In the genomic region with DNA sequence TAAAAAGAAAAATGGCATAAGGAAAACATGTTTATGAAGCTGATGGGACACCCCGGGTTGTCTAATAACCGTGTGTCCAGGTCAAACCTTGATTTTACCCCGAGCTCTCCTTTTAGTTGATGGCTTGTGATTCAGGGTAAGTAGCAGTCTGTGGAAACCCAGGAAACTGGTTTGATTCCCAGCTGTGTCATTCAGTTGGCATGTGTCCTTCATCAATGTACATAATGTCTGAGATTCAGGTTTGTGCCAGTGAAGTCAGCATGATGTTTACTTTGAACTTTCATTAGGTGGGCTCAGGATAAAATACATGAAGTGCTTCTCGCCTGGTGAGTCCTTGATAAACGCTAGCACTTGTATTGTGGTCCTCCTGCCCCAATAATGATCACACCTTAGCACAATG, we compare ENCODE assay signal across 10 cellular contexts. TPM values are rescaled to one million over a fixed set of nuclear protein-coding genes. Genes with fewer than 3 reads are reported as not detected.
DNase-seq lines count a peak whose midpoint lies in the region; ATAC-seq, FAIRE-seq and TF ChIP-seq lines count a peak whose summit lies in the region.
"Had no signal": no experiment of that assay in that cellular context is flagged by ENCODE, and none has a peak within 500 bp of the region (broad histone marks: within the 10 kb centered on the region; RNA-seq: fewer than 3 reads in every experiment).

No MANE protein-coding gene starts in this region.

- WGBS in HepG2 (ENCODE audit: low lambda C conversion rate), result 89% methylated on average over 5 of the region's 5 CpGs
- WGBS in suprapubic skin, result 75% methylated on average over 5 of the region's 5 CpGs

- TF ChIP-seq POLR2A in HepG2 (IDR thresholded peaks at IDR 0.05; ENCODE audit: insufficient read depth in 1 of 2, low read depth in 2 of 2, low read length in 2 of 2) (no peak), suprapubic skin (IDR thresholded peaks at IDR 0.05) (no peak), erythroblast (IDR thresholded peaks at IDR 0.05; ENCODE audit: low read length) (no peak)

- intact Hi-C loops in activated CD8-positive, alpha-beta T cell treated with anti-CD3 and anti-CD28 coated beads for 36 hours (cut with micrococcal nuclease), result loop anchor here (2.0 to 5.0 kb wide), 4 partner anchors 63 to 273 kb away; a partner anchor contains a TSS
- intact Hi-C loops in HepG2 (cut with micrococcal nuclease; ENCODE audit: unreplicated experiment), result loop anchor here (1.0 to 5.0 kb wide), 6 partner anchors 14 to 274 kb away; a partner anchor contains a TSS

- H3K4me1 ChIP-seq in HepG2 (ENCODE audit: insufficient read depth, low read length) (peaks cover 34% of the 10 kb centered on the region), suprapubic skin (peaks cover 39% of the 10 kb centered on the region)

- H3K36me3 ChIP-seq in HepG2 (replicated peaks in 1 of 2; ENCODE audit: control insufficient read depth in 1 of 2, insufficient read depth in 2 of 2, low read length in 2 of 2) (no peaks in the 10 kb centered on the region), suprapubic skin (no peaks in the 10 kb centered on the region)

- H3K4me3 ChIP-seq in HepG2 (replicated peaks in 1 of 3; ENCODE audit: insufficient read depth in 1 of 3, low read depth in 2 of 3, low read length in 3 of 3) (no peak overlapping the region), suprapubic skin (no peak overlapping the region)

- no peaks in the 10 kb centered on the region for H3K27me3 Mint-ChIP-seq in activated CD8-positive, alpha-beta T cell treated with anti-CD3 and anti-CD28 coated beads, Interleukin-2, amount 10 ng/mL, durations not matched to agents 7 days and 5 days (ENCODE audit: low read depth)
- no peaks in the 10 kb centered on the region for H3K27me3 Mint-ChIP-seq in activated CD8-positive, alpha-beta T cell treated with anti-CD3 and anti-CD28 coated beads for 36 hours
- H3K27me3 Mint-ChIP-seq: activated naive CD8-positive, alpha-beta T cell; effector memory CD8-positive, alpha-beta T cell had no signal

- H3K4me3 Mint-ChIP-seq in activated CD8-positive, alpha-beta T cell treated with anti-CD3 and anti-CD28 coated beads, Interleukin-2, amount 10 ng/mL, durations not matched to agents 7 days and 5 days, result no peak overlapping the region
- no peak overlapping the region for H3K4me3 Mint-ChIP-seq in activated CD8-positive, alpha-beta T cell treated with anti-CD3 and anti-CD28 coated beads for 36 hours
- H3K4me3 Mint-ChIP-seq: effector memory CD8-positive, alpha-beta T cell had no signal

- H2AFZ ChIP-seq in HepG2 (ENCODE audit: low read length), result no peak overlapping the region

- H4K20me1 ChIP-seq in HepG2 (ENCODE audit: insufficient read depth, low read length), result no peaks in the 10 kb centered on the region

- no peaks in the 10 kb centered on the region; a peak in 1 of 5 replicates for H3K27me3 ChIP-seq in HepG2 (ENCODE audit: control insufficient read depth in 1 of 2, insufficient read depth in 2 of 2, low read length in 2 of 2)
- no peaks in the 10 kb centered on the region for H3K27me3 ChIP-seq in suprapubic skin

- POLR2A ChIA-PET in activated CD8-positive, alpha-beta T cell treated with anti-CD3 and anti-CD28 coated beads, Interleukin-2, amount 10 ng/mL, durations not matched to agents 7 days and 5 days (lab: Charles Lee), result interaction anchor here (0.7 to 2.6 kb wide), 8 partner anchors 8 to 275 kb away, joined by 3 to 15 read pairs (median 4); a partner anchor contains a TSS
- POLR2A ChIA-PET in activated CD8-positive, alpha-beta T cell treated with anti-CD3 and anti-CD28 coated beads for 36 hours (lab: Charles Lee), result interaction anchor here (0.7 to 2.6 kb wide), 10 partner anchors 11 to 274 kb away, joined by 3 to 11 read pairs (median 3); a partner anchor contains a TSS
- POLR2A ChIA-PET in HepG2 (lab: Yijun Ruan, JAX), result interaction anchor here (0.9 to 2.2 kb wide), 7 partner anchors 14 to 192 kb away, joined by 3 to 12 read pairs (median 5); a partner anchor contains a TSS

- H3K27ac ChIP-seq in VCaP (peak overlapping the region; percentile 43), HepG2 (ENCODE audit: extremely low read length, insufficient read depth, low read length) (no peak overlapping the region), suprapubic skin (peak overlapping the region; percentile 60)

- BruUV-seq in HepG2 (replicated peaks; lab: Mats Ljungman, UMichigan), result no TSS peak

- H3K79me2 ChIP-seq in HepG2 (ENCODE audit: insufficient read depth, low read length), result peaks cover 22% of the 10 kb centered on the region

- in situ Hi-C loops in HepG2 (cut with HindIII; ENCODE audit: extremely low pct_ligation_motif_present, low pct_unique_long_range_greater_than_20kb), result loop anchor here (10.0 kb wide), 1 partner anchor 60 kb away; a partner anchor contains a TSS

- CTCF ChIA-PET in activated CD8-positive, alpha-beta T cell treated with anti-CD3 and anti-CD28 coated beads, Interleukin-2, amount 10 ng/mL, durations not matched to agents 7 days and 5 days (lab: Charles Lee), result interaction anchor here (0.6 to 4.3 kb wide), 38 partner anchors 8 to 369 kb away, joined by 3 to 90 read pairs (median 5); a partner anchor contains a TSS
- CTCF ChIA-PET in activated CD8-positive, alpha-beta T cell treated with anti-CD3 and anti-CD28 coated beads for 36 hours (lab: Charles Lee), result interaction anchor here (0.7 to 6.2 kb wide), 43 partner anchors 9 to 369 kb away, joined by 3 to 98 read pairs (median 5); a partner anchor contains a TSS
- CTCF ChIA-PET in HepG2 (lab: Yijun Ruan, JAX; ENCODE audit: low intra/inter-chr PET ratio, low total read pairs), result interaction anchor here (1.0 to 2.4 kb wide), 7 partner anchors 16 to 275 kb away, joined by 4 to 20 read pairs (median 14); a partner anchor contains a TSS

- no peak for TF ChIP-seq RAD21 in HepG2 (CRISPR knock-in tag; IDR thresholded peaks at IDR 0.05)

- H3K36me3 Mint-ChIP-seq in activated CD8-positive, alpha-beta T cell treated with anti-CD3 and anti-CD28 coated beads, Interleukin-2, amount 10 ng/mL, durations not matched to agents 7 days and 5 days (ENCODE audit: low read depth), result peaks cover 13% of the 10 kb centered on the region
- peaks cover 3% of the 10 kb centered on the region for H3K36me3 Mint-ChIP-seq in activated CD8-positive, alpha-beta T cell treated with anti-CD3 and anti-CD28 coated beads for 36 hours (ENCODE audit: low read depth)
- H3K36me3 Mint-ChIP-seq: activated naive CD8-positive, alpha-beta T cell had no signal

- TF ChIP-seq CTCF in activated CD8-positive, alpha-beta T cell treated with anti-CD3 and anti-CD28 coated beads for 36 hours (IDR thresholded peaks at IDR 0.05), result no peak
- TF ChIP-seq CTCF in VCaP (conservative IDR thresholded peaks at IDR 0.05) (no peak), HepG2 (CRISPR knock-in tag; IDR thresholded peaks at IDR 0.05) (no peak), suprapubic skin (IDR thresholded peaks at IDR 0.05) (no peak)

- H3K4me2 ChIP-seq in HepG2 (ENCODE audit: low read depth, low read length), result peak overlapping the region; percentile 52

- no peak for TF ChIP-seq EP300 in HepG2 (IDR thresholded peaks at IDR 0.05; ENCODE audit: low read depth in 2 of 2, low read length in 2 of 2)
- no peak for TF ChIP-seq EP300 in HepG2 (CRISPR knock-in tag; IDR thresholded peaks at IDR 0.05; ENCODE audit: borderline replicate concordance)
- TF ChIP-seq EP300 in suprapubic skin (IDR thresholded peaks at IDR 0.05), result no peak

- ATAC-seq in activated CD8-positive, alpha-beta T cell treated with anti-CD3 and anti-CD28 coated beads, Interleukin-2, amount 10 ng/mL, durations not matched to agents 7 days and 5 days, result no peak
- no peak for ATAC-seq in activated CD8-positive, alpha-beta T cell treated with anti-CD3 and anti-CD28 coated beads for 36 hours
- ATAC-seq in HepG2, result no peak

- DNase-seq in activated CD8-positive, alpha-beta T cell treated with anti-CD3 and anti-CD28 coated beads, Interleukin-2, amount 10 ng/mL, durations not matched to agents 7 days and 5 days, result no peak
- no peak for DNase-seq in activated CD8-positive, alpha-beta T cell treated with anti-CD3 and anti-CD28 coated beads for 36 hours
- DNase-seq in HepG2 (ENCODE audit: low spot score) (no peak), suprapubic skin (ENCODE audit: low spot score in 2 of 2) (no peak), NCI-H2171 treated with DMSO at 0.1 percent for 48 hours (lab: John Stamatoyannopoulos, UW) (no peak), erythroblast (lab: John Stamatoyannopoulos, UW) (no peak), NCI-H2029 treated with DMSO at 0.1 percent for 48 hours (lab: John Stamatoyannopoulos, UW) (no peak)

- FAIRE-seq in HepG2 (lab: Jason Lieb, UNC), result no peak

- peaks cover 40% of the 10 kb centered on the region for H3K4me1 Mint-ChIP-seq in activated CD8-positive, alpha-beta T cell treated with anti-CD3 and anti-CD28 coated beads, Interleukin-2, amount 10 ng/mL, durations not matched to agents 7 days and 5 days (ENCODE audit: low read depth)
- H3K4me1 Mint-ChIP-seq in activated CD8-positive, alpha-beta T cell treated with anti-CD3 and anti-CD28 coated beads for 36 hours (ENCODE audit: low read depth), result peaks cover 21% of the 10 kb centered on the region

- no peaks in the 10 kb centered on the region for H3K9me3 ChIP-seq in HepG2 (ENCODE audit: low read length)
- no peaks in the 10 kb centered on the region for H3K9me3 ChIP-seq in suprapubic skin

- H3K27ac Mint-ChIP-seq in activated CD8-positive, alpha-beta T cell treated with anti-CD3 and anti-CD28 coated beads, Interleukin-2, amount 10 ng/mL, durations not matched to agents 7 days and 5 days, result peak overlapping the region; percentile 60
- H3K27ac Mint-ChIP-seq in activated CD8-positive, alpha-beta T cell treated with anti-CD3 and anti-CD28 coated beads for 36 hours, result no peak overlapping the region
- H3K27ac Mint-ChIP-seq: effector memory CD8-positive, alpha-beta T cell had no signal

- no peaks in the 10 kb centered on the region for H3K9me3 Mint-ChIP-seq in activated CD8-positive, alpha-beta T cell treated with anti-CD3 and anti-CD28 coated beads, Interleukin-2, amount 10 ng/mL, durations not matched to agents 7 days and 5 days (ENCODE audit: insufficient read depth)
- H3K9me3 Mint-ChIP-seq in activated CD8-positive, alpha-beta T cell treated with anti-CD3 and anti-CD28 coated beads for 36 hours, result no peaks in the 10 kb centered on the region
- H3K9me3 Mint-ChIP-seq: effector memory CD8-positive, alpha-beta T cell had no signal

- no peak overlapping the region for H3K9ac ChIP-seq in HepG2 (ENCODE audit: insufficient read depth, low read depth, low read length)

RNA-seq across cellular contexts. Expression of a gene that starts 4.3 kb away (rescaled TPM):
- total RNA-seq in activated CD8-positive, alpha-beta T cell treated with anti-CD3 and anti-CD28 coated beads, Interleukin-2, amount 10 ng/mL, durations not matched to agents 7 days and 5 days, result 100 to 1,000 TPM; 135 to 140 TPM
- total RNA-seq in activated CD8-positive, alpha-beta T cell treated with anti-CD3 and anti-CD28 coated beads for 36 hours, result 100 to 1,000 TPM; 114 to 118 TPM
- total RNA-seq in HepG2 (2016; rRNA removed; fragmentation: Illumina TruSeq; extraction: Trizol), result 166 and 201 TPM in 2 replicates
- total RNA-seq in HepG2 (2016; cell fraction: cytosol; rRNA removed; fragmentation: Illumina TruSeq; extraction: Trizol; ENCODE audit: low read depth), result 32.6 and 33.3 TPM in 2 replicates
- 161 and 187 TPM in 2 replicates for total RNA-seq in HepG2 (2016; cell fraction: insoluble cytoplasmic fraction; rRNA removed; fragmentation: Illumina TruSeq; extraction: Trizol)
- 53.2 and 59.5 TPM in 2 replicates for total RNA-seq in HepG2 (2016; cell fraction: membrane; rRNA removed; fragmentation: Illumina TruSeq; extraction: Trizol)
- 112 and 137 TPM in 2 replicates for total RNA-seq in HepG2 (2016; cell fraction: nucleus; rRNA removed; fragmentation: Illumina TruSeq; extraction: Trizol)
- 96.0 and 98.6 TPM in 2 replicates for polyA plus RNA-seq in HepG2 (2011; rRNA removed)
- 50.1 and 58.7 TPM in 2 replicates for polyA plus RNA-seq in HepG2 (2011; cell fraction: cytosol; rRNA removed)
- polyA plus RNA-seq in HepG2 (2011; cell fraction: nucleus; rRNA removed), result 113 and 136 TPM in 2 replicates
- polyA plus RNA-seq in HepG2 (2012), result 104 and 119 TPM in 2 replicates
- polyA plus RNA-seq in HepG2 (2016; cell fraction: cytosol; fragmentation: Illumina TruSeq; extraction: Trizol; ENCODE audit: low read depth), result 13.1 and 15.7 TPM in 2 replicates
- 185 and 197 TPM in 2 replicates for polyA plus RNA-seq in HepG2 (2016; cell fraction: insoluble cytoplasmic fraction; fragmentation: Illumina TruSeq; extraction: Trizol; ENCODE audit: low read depth)
- polyA plus RNA-seq in HepG2 (2016; cell fraction: membrane; fragmentation: Illumina TruSeq; extraction: Trizol; ENCODE audit: low read depth), result 21.2 and 23.0 TPM in 2 replicates
- 168 and 188 TPM in 2 replicates for polyA plus RNA-seq in HepG2 (2016; cell fraction: nucleus; fragmentation: Illumina TruSeq; extraction: Trizol; ENCODE audit: insufficient read depth, low read depth)
- polyA minus RNA-seq in HepG2 (2011; rRNA and poly(A)+ RNA removed; ENCODE audit: low replicate concordance), result 210 and 345 TPM in 2 replicates
- 121 and 122 TPM in 2 replicates for polyA minus RNA-seq in HepG2 (2011; cell fraction: cytosol; rRNA and poly(A)+ RNA removed)
- polyA minus RNA-seq in HepG2 (2011; cell fraction: nucleus; rRNA and poly(A)+ RNA removed), result 147 and 157 TPM in 2 replicates
- 10 to 100 TPM; 77.1 to 95.3 (median 88.6) TPM for total RNA-seq in suprapubic skin

RNA-seq across cellular contexts. Expression of a gene that starts 33.5 kb away (rescaled TPM):
- 10 to 100 TPM; 58.2 to 62.2 TPM for total RNA-seq in activated CD8-positive, alpha-beta T cell treated with anti-CD3 and anti-CD28 coated beads, Interleukin-2, amount 10 ng/mL, durations not matched to agents 7 days and 5 days
- 10 to 100 TPM; 54.5 to 57.8 TPM for total RNA-seq in activated CD8-positive, alpha-beta T cell treated with anti-CD3 and anti-CD28 coated beads for 36 hours
- total RNA-seq in HepG2 (2016; rRNA removed; fragmentation: Illumina TruSeq; extraction: Trizol) (37.5 and 52.4 TPM in 2 replicates), suprapubic skin (10 to 100 TPM; 25.1 to 34.5 (median 32.7) TPM)
- 5.9 and 6.0 TPM in 2 replicates for total RNA-seq in HepG2 (2016; cell fraction: cytosol; rRNA removed; fragmentation: Illumina TruSeq; extraction: Trizol; ENCODE audit: low read depth)
- total RNA-seq in HepG2 (2016; cell fraction: insoluble cytoplasmic fraction; rRNA removed; fragmentation: Illumina TruSeq; extraction: Trizol), result 39.9 and 50.0 TPM in 2 replicates
- total RNA-seq in HepG2 (2016; cell fraction: membrane; rRNA removed; fragmentation: Illumina TruSeq; extraction: Trizol), result 15.6 and 17.9 TPM in 2 replicates
- total RNA-seq in HepG2 (2016; cell fraction: nucleus; rRNA removed; fragmentation: Illumina TruSeq; extraction: Trizol), result 19.5 and 22.8 TPM in 2 replicates
- polyA plus RNA-seq in HepG2 (2011; rRNA removed), result 16.1 and 20.1 TPM in 2 replicates
- 12.5 and 16.0 TPM in 2 replicates for polyA plus RNA-seq in HepG2 (2011; cell fraction: cytosol; rRNA removed)
- polyA plus RNA-seq in HepG2 (2011; cell fraction: nucleus; rRNA removed), result 7.8 and 11.5 TPM in 2 replicates
- 23.1 and 26.3 TPM in 2 replicates for polyA plus RNA-seq in HepG2 (2012)
- polyA plus RNA-seq in HepG2 (2016; cell fraction: cytosol; fragmentation: Illumina TruSeq; extraction: Trizol; ENCODE audit: low read depth), result 10.2 and 11.1 TPM in 2 replicates
- polyA plus RNA-seq in HepG2 (2016; cell fraction: insoluble cytoplasmic fraction; fragmentation: Illumina TruSeq; extraction: Trizol; ENCODE audit: low read depth), result 61.1 and 65.6 TPM in 2 replicates
- polyA plus RNA-seq in HepG2 (2016; cell fraction: membrane; fragmentation: Illumina TruSeq; extraction: Trizol; ENCODE audit: low read depth), result 16.9 and 18.1 TPM in 2 replicates
- polyA plus RNA-seq in HepG2 (2016; cell fraction: nucleus; fragmentation: Illumina TruSeq; extraction: Trizol; ENCODE audit: insufficient read depth, low read depth), result 34.4 and 36.9 TPM in 2 replicates
- polyA minus RNA-seq in HepG2 (2011; rRNA and poly(A)+ RNA removed; ENCODE audit: low replicate concordance), result 9.7 and 17.6 TPM in 2 replicates
- 12.7 and 20.2 TPM in 2 replicates for polyA minus RNA-seq in HepG2 (2011; cell fraction: cytosol; rRNA and poly(A)+ RNA removed)
- polyA minus RNA-seq in HepG2 (2011; cell fraction: nucleus; rRNA and poly(A)+ RNA removed), result 7.2 and 8.7 TPM in 2 replicates
